Comparison of ENCODE assay signal across 8 cellular contexts in genomic region chr14:20989787-20990600, GRCh38. TPM values are rescaled to one million over a fixed set of nuclear protein-coding genes. Genes with fewer than 3 reads are reported as not detected.
DNase-seq lines count a peak whose midpoint lies in the region; ATAC-seq and TF ChIP-seq lines count a peak whose summit lies in the region.

Gene METTL17, plus strand, starts transcription at chr14:20989980. Its CDS starts 23 bp downstream, at chr14:20990003.

- H3K27me3 ChIP-seq in right cardiac atrium (ENCODE audit: control insufficient read depth, insufficient read depth) (no peaks in the 10 kb centered on the region), uterus (no peaks in the 10 kb centered on the region)

- H3K27ac ChIP-seq in right cardiac atrium (ENCODE audit: low read length) (peak within 1 kb of the TSS; percentile 93), uterus (peak within 1 kb of the TSS; percentile 83 to 91)

- under 1% methylated on average over 42 of the region's 42 CpGs for WGBS in right cardiac atrium

- ATAC-seq in GM18498 (IDR thresholded peaks at IDR 0.05; ENCODE audit: unreplicated experiment) (peak; percentile 97), HG02885 (IDR thresholded peaks at IDR 0.05; ENCODE audit: poor library complexity, unreplicated experiment) (peak; percentile 98), right cardiac atrium (peak; percentile 94 to 95)

- H3K36me3 ChIP-seq in uterus, result no peaks in the 10 kb centered on the region

- intact Hi-C loops in T-helper 2 cell treated with Interferon-gamma antibody and Interleukin-4, amounts not matched to agents 100 ng/mL and 5 ng/mL, for 36 hours (cut with micrococcal nuclease), result loop anchor here (1.0 to 5.0 kb wide), 4 partner anchors 19 to 487 kb away; partner anchors contain the start of genes RAB2B, RNASE4 and TOX4
- intact Hi-C loops in right cardiac atrium (cut with DNase I), result no loop called here
- intact Hi-C loops in uterus (cut with DNase I; ENCODE audit: low total_unique reads), result no loop called here

- TF ChIP-seq CTCF in uterus (IDR thresholded peaks at IDR 0.05), result peak in 1 of 4 experiments; percentile 11

- peaks cover 3% of the 10 kb centered on the region for H3K4me1 ChIP-seq in right cardiac atrium (ENCODE audit: control insufficient read depth, insufficient read depth, low read length)
- peaks cover 0 to 15% of the 10 kb centered on the region in 2 donors for H3K4me1 ChIP-seq in uterus

- H3K4me3 ChIP-seq in right cardiac atrium (ENCODE audit: low read length) (peak within 1 kb of the TSS; percentile 100), uterus (peak within 1 kb of the TSS; percentile 81 to 87)

- DNase-seq in NCI-H1694 treated with DMSO at 0.1 percent for 48 hours (lab: John Stamatoyannopoulos, UW) (peak; percentile 94), anterior cingulate cortex (lab: John Stamatoyannopoulos, UW) (peak; percentile 53 to 96 (median 86)), right cardiac atrium (peak; percentile 90 to 95 (median 94)), pulmonary artery endothelial cell (ENCODE audit: low read depth, low spot score) (peak; percentile 83), uterus (peak; percentile 91 to 95)

- peak; percentile 25 to 59 for TF ChIP-seq POLR2A in uterus (IDR thresholded peaks at IDR 0.05)

- H3K9me3 ChIP-seq in right cardiac atrium (ENCODE audit: control insufficient read depth, low read length) (no peaks in the 10 kb centered on the region), uterus (no peaks in the 10 kb centered on the region)

RNA-seq across cellular contexts. Expression of gene METTL17, which starts in this region (rescaled TPM):
- 92.9 and 102 TPM in 2 replicates for total RNA-seq in T-helper 2 cell treated with Interferon-gamma antibody and Interleukin-4, amounts not matched to agents 100 ng/mL and 5 ng/mL, for 36 hours
- 10 to 100 TPM; 27.0 to 42.4 (median 37.7) TPM for total RNA-seq in right cardiac atrium
- 39.4 TPM for polyA plus RNA-seq in right cardiac atrium
- total RNA-seq in pulmonary artery endothelial cell, result 31.9 and 33.2 TPM in 2 replicates
- total RNA-seq in uterus, result 10 to 100 TPM; 46.6 to 73.5 (median 65.9) TPM

Comparison
In these comparisons a context has a peak if more than half of its experiments do, and no peak if none do; other contexts are left out.
1. Peak in every context shown above with its lines: DNase-seq, ATAC-seq, H3K4me3 ChIP-seq and H3K27ac ChIP-seq.